Comparison of ENCODE assay signal across 18 cellular contexts in genomic region chr9:16112116-16112515, GRCh38.
"Had no signal": no experiment of that assay in that cellular context is flagged by ENCODE, and none has a peak within 500 bp of the region (broad histone marks: within the 10 kb centered on the region; RNA-seq: fewer than 3 reads in every experiment).

No MANE protein-coding gene starts in this region.

- ATAC-seq: activated CD4-positive, alpha-beta T cell treated with anti-CD3 and anti-CD28 coated beads for 36 hours; natural killer cell treated with Interleukin-12 subunit alpha and Interleukin-12 subunit beta and Interleukin-15 and Interleukin-18, amount 100 ng/mL, for 72 hours; stimulated activated effector memory CD8-positive, alpha-beta T cell treated with anti-CD3 and anti-CD28 coated beads, Interleukin-12 subunit alpha, Interleukin-12 subunit beta, amount 100 ng/mL, for 72 hours had no signal

- H3K9me3 Mint-ChIP-seq: activated CD4-positive, alpha-beta memory T cell treated with anti-CD3 and anti-CD28 coated beads for 36 hours; activated T-helper 1 cell treated with anti-CD3 and anti-CD28 coated beads, Interleukin-12 subunit alpha, Interleukin-12 subunit beta, Interleukin-2, Interleukin-4 antibody, amounts not matched to agents 30 ng/mL and 10 ng/mL and 1 ng/mL, durations not matched to agents 14 hours and 24 hours and 36 hours; natural killer cell treated with Interleukin-12 subunit alpha and Interleukin-12 subunit beta and Interleukin-15 and Interleukin-18, amount 100 ng/mL, for 72 hours had no signal

- H3K27ac ChIP-seq: epithelial cell of prostate, sigmoid colon, stomach, vagina had no signal

- H3K36me3 Mint-ChIP-seq: activated CD4-positive, alpha-beta memory T cell treated with anti-CD3 and anti-CD28 coated beads for 36 hours; activated naive CD8-positive, alpha-beta T cell treated with anti-CD3 and anti-CD28 coated beads for 36 hours; natural killer cell treated with Interleukin-12 subunit alpha and Interleukin-12 subunit beta and Interleukin-15 and Interleukin-18, amount 100 ng/mL, for 72 hours; stimulated activated effector memory CD8-positive, alpha-beta T cell treated with anti-CD3 and anti-CD28 coated beads, Interleukin-12 subunit alpha, Interleukin-12 subunit beta, amount 100 ng/mL, for 72 hours had no signal

- H3K27ac Mint-ChIP-seq: activated CD4-positive, alpha-beta memory T cell treated with anti-CD3 and anti-CD28 coated beads for 36 hours; activated CD4-positive, alpha-beta T cell treated with anti-CD3 and anti-CD28 coated beads for 36 hours; activated naive CD8-positive, alpha-beta T cell treated with anti-CD3 and anti-CD28 coated beads for 36 hours; activated T-helper 1 cell treated with anti-CD3 and anti-CD28 coated beads, Interleukin-12 subunit alpha, Interleukin-12 subunit beta, Interleukin-2, Interleukin-4 antibody, amounts not matched to agents 30 ng/mL and 10 ng/mL and 1 ng/mL, durations not matched to agents 14 hours and 24 hours and 36 hours; natural killer cell treated with Interleukin-12 subunit alpha and Interleukin-12 subunit beta and Interleukin-15 and Interleukin-18, amount 100 ng/mL, for 72 hours; stimulated activated effector memory CD8-positive, alpha-beta T cell treated with anti-CD3 and anti-CD28 coated beads, Interleukin-12 subunit alpha, Interleukin-12 subunit beta, amount 100 ng/mL, for 72 hours had no signal

- H3K4me3 Mint-ChIP-seq: activated CD4-positive, alpha-beta memory T cell treated with anti-CD3 and anti-CD28 coated beads for 36 hours; activated CD4-positive, alpha-beta T cell treated with anti-CD3 and anti-CD28 coated beads for 36 hours; activated naive CD8-positive, alpha-beta T cell treated with anti-CD3 and anti-CD28 coated beads for 36 hours; activated T-helper 1 cell treated with anti-CD3 and anti-CD28 coated beads, Interleukin-12 subunit alpha, Interleukin-12 subunit beta, Interleukin-2, Interleukin-4 antibody, amounts not matched to agents 30 ng/mL and 10 ng/mL and 1 ng/mL, durations not matched to agents 14 hours and 24 hours and 36 hours; natural killer cell treated with Interleukin-12 subunit alpha and Interleukin-12 subunit beta and Interleukin-15 and Interleukin-18, amount 100 ng/mL, for 72 hours; stimulated activated effector memory CD8-positive, alpha-beta T cell treated with anti-CD3 and anti-CD28 coated beads, Interleukin-12 subunit alpha, Interleukin-12 subunit beta, amount 100 ng/mL, for 72 hours had no signal

- H3K9me3 ChIP-seq: sigmoid colon, stomach, vagina had no signal

- H3K4me1 Mint-ChIP-seq: activated CD4-positive, alpha-beta T cell treated with anti-CD3 and anti-CD28 coated beads for 36 hours; activated naive CD8-positive, alpha-beta T cell treated with anti-CD3 and anti-CD28 coated beads for 36 hours; stimulated activated effector memory CD8-positive, alpha-beta T cell treated with anti-CD3 and anti-CD28 coated beads, Interleukin-12 subunit alpha, Interleukin-12 subunit beta, amount 100 ng/mL, for 72 hours had no signal

- H3K36me3 ChIP-seq: sigmoid colon, stomach, vagina had no signal

- H3K27me3 ChIP-seq: sigmoid colon, stomach, vagina had no signal

- H3K4me3 ChIP-seq: sigmoid colon, stomach, vagina had no signal

- DNase-seq: activated CD4-positive, alpha-beta memory T cell treated with anti-CD3 and anti-CD28 coated beads for 36 hours; activated CD4-positive, alpha-beta T cell treated with anti-CD3 and anti-CD28 coated beads for 36 hours; activated naive CD8-positive, alpha-beta T cell treated with anti-CD3 and anti-CD28 coated beads for 36 hours; activated T-cell treated with anti-CD3 and anti-CD28 coated beads for 4 hours; amygdala; dermis blood vessel endothelial cell; effector memory CD4-positive, alpha-beta T cell; foreskin melanocyte; nucleus accumbens; sigmoid colon; stimulated activated CD4-positive, alpha-beta T cell treated with anti-CD3 and anti-CD28 coated beads, Interleukin-4, amount 100 ng/mL, for 24 hours; stomach; trophoblast cell had no signal

- H3K27me3 Mint-ChIP-seq: activated CD4-positive, alpha-beta memory T cell treated with anti-CD3 and anti-CD28 coated beads for 36 hours; activated naive CD8-positive, alpha-beta T cell treated with anti-CD3 and anti-CD28 coated beads for 36 hours had no signal

- H3K4me1 ChIP-seq: sigmoid colon, stomach, vagina had no signal
